In the genomic region with DNA sequence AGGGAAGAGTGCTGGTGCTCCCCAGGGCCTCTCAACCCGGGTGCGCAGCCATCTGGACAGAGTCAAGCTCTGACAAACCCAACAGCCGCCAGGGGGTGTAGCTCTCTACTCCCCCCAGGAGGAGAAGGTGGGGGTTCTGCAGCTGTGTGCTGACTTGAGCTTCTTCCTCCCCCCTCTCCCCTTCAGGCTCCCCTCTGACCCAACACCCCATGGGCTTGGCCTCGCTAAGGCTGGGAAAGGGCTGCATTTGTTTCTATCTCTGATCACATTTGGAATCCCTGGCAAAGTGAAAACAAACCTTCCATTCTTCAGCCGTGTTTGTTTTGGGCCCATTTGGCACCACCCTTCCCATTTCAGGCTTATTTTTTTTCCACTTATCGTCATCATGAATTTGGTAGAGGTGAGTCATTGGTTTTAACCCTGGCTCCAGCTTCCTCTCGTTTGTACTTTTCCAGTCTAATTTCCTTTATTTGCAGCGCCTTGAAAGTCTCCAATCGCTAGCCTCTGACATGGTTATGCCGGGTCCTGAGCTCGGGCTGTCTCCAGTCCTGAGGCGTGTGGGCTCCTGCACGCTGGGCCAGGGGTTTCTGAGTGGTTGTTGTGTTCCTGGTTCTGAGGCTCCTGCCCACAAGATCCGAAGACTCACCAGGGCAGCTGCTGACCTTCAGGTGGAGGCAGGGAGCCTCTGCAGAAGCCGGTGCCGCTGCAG, we compare ENCODE assay signal across 1 cellular context.
TF ChIP-seq lines count a peak whose summit lies in the region.

No MANE protein-coding gene starts in this region.

TF ChIP-seq in GM23338, 12 proteins besides CTCF, POLR2A, EP300 and RAD21 (continued from another document):
- TF ChIP-seq, protein P1, sequence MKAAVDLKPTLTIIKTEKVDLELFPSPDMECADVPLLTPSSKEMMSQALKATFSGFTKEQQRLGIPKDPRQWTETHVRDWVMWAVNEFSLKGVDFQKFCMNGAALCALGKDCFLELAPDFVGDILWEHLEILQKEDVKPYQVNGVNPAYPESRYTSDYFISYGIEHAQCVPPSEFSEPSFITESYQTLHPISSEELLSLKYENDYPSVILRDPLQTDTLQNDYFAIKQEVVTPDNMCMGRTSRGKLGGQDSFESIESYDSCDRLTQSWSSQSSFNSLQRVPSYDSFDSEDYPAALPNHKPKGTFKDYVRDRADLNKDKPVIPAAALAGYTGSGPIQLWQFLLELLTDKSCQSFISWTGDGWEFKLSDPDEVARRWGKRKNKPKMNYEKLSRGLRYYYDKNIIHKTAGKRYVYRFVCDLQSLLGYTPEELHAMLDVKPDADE (IDR thresholded peaks at IDR 0.05) = no peak
- TF ChIP-seq, protein P2, sequence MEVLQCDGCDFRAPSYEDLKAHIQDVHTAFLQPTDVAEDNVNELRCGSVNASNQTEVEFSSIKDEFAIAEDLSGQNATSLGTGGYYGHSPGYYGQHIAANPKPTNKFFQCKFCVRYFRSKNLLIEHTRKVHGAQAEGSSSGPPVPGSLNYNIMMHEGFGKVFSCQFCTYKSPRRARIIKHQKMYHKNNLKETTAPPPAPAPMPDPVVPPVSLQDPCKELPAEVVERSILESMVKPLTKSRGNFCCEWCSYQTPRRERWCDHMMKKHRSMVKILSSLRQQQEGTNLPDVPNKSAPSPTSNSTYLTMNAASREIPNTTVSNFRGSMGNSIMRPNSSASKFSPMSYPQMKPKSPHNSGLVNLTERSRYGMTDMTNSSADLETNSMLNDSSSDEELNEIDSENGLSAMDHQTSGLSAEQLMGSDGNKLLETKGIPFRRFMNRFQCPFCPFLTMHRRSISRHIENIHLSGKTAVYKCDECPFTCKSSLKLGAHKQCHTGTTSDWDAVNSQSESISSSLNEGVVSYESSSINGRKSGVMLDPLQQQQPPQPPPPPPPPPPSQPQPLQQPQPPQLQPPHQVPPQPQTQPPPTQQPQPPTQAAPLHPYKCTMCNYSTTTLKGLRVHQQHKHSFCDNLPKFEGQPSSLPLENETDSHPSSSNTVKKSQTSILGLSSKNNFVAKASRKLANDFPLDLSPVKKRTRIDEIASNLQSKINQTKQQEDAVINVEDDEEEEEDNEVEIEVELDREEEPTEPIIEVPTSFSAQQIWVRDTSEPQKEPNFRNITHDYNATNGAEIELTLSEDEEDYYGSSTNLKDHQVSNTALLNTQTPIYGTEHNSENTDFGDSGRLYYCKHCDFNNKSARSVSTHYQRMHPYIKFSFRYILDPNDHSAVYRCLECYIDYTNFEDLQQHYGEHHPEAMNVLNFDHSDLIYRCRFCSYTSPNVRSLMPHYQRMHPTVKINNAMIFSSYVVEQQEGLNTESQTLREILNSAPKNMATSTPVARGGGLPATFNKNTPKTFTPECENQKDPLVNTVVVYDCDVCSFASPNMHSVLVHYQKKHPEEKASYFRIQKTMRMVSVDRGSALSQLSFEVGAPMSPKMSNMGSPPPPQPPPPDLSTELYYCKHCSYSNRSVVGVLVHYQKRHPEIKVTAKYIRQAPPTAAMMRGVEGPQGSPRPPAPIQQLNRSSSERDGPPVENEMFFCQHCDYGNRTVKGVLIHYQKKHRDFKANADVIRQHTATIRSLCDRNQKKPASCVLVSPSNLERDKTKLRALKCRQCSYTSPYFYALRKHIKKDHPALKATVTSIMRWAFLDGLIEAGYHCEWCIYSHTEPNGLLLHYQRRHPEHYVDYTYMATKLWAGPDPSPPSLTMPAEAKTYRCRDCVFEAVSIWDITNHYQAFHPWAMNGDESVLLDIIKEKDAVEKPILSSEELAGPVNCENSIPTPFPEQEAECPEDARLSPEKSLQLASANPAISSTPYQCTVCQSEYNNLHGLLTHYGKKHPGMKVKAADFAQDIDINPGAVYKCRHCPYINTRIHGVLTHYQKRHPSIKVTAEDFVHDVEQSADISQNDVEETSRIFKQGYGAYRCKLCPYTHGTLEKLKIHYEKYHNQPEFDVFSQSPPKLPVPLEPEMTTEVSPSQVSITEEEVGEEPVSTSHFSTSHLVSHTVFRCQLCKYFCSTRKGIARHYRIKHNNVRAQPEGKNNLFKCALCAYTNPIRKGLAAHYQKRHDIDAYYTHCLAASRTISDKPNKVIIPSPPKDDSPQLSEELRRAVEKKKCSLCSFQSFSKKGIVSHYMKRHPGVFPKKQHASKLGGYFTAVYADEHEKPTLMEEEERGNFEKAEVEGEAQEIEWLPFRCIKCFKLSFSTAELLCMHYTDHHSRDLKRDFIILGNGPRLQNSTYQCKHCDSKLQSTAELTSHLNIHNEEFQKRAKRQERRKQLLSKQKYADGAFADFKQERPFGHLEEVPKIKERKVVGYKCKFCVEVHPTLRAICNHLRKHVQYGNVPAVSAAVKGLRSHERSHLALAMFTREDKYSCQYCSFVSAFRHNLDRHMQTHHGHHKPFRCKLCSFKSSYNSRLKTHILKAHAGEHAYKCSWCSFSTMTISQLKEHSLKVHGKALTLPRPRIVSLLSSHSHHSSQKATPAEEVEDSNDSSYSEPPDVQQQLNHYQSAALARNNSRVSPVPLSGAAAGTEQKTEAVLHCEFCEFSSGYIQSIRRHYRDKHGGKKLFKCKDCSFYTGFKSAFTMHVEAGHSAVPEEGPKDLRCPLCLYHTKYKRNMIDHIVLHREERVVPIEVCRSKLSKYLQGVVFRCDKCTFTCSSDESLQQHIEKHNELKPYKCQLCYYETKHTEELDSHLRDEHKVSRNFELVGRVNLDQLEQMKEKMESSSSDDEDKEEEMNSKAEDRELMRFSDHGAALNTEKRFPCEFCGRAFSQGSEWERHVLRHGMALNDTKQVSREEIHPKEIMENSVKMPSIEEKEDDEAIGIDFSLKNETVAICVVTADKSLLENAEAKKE (CRISPR knock-in tag; IDR thresholded peaks at IDR 0.05) = no peak
- no peak for TF ChIP-seq ZNF331 (CRISPR knock-in tag; IDR thresholded peaks at IDR 0.05; ENCODE audit: low read depth)
- TF ChIP-seq EZH2phosphoT487 (IDR thresholded peaks at IDR 0.05; ENCODE audit: unreplicated experiment) = no peak
- TF ChIP-seq ZNF114 (CRISPR knock-in tag; IDR thresholded peaks at IDR 0.05) = no peak
- TF ChIP-seq STAT1 (IDR thresholded peaks at IDR 0.05; ENCODE audit: unreplicated experiment) = no peak
- TF ChIP-seq POLR2AphosphoS5 (IDR thresholded peaks at IDR 0.05; ENCODE audit: low read depth) = no peak
